8 cellular contexts compared by ENCODE assay signal in the genomic region with DNA sequence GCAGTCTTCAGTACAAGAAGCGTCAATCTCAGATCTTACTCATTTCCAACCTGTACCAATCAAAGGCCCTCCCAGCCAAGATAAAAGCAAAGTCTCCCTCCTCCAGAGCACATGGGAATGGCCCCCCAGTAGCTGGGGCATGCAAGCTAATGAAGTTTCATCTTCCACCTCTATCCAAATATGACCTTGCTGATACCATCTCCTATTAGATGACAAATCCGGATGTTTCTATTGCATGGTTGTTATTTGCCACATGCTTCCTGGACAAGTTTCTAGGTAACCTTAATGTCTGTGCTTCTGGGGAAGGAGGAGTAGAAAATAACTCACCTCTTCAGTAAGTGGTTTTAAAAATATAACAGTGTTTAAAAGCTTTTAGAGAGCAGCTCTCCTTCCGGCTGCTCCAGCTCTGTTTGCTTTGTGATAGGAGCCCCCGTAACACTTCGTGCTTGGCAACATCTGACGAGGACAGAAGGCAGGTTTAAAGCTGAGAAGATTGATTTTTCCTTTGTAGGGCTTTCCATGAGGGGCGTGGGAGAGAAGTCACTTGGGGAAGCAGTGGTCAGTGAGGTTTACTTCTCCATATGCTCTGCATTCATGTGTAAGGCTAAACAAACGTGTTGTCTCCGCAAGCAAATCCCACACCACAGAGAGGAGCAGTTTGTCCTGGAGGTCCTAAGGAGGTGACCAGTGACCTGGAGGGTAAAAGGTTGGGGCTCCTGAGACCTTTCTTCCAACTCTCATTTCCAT. TPM values are rescaled to one million over a fixed set of nuclear protein-coding genes. Genes with fewer than 3 reads are reported as not detected.
DNase-seq lines count a peak whose midpoint lies in the region; FAIRE-seq and TF ChIP-seq lines count a peak whose summit lies in the region.

No MANE protein-coding gene starts in this region.

- no peak for FAIRE-seq in endothelial cell of umbilical vein (lab: Jason Lieb, UNC)

- TF ChIP-seq EP300 in sigmoid colon (IDR thresholded peaks at IDR 0.05) = no peak

- peaks cover 7 to 16% of the 10 kb centered on the region in 2 donors for H3K27me3 Mint-ChIP-seq in CD8-positive, alpha-beta memory T cell

- no peaks in the 10 kb centered on the region for H3K9me3 Mint-ChIP-seq in CD8-positive, alpha-beta memory T cell

- H3K79me2 ChIP-seq in PC-9 (ENCODE audit: low read depth) (no peaks in the 10 kb centered on the region), endothelial cell of umbilical vein (ENCODE audit: control insufficient read depth, insufficient read depth, low read length) (no peaks in the 10 kb centered on the region)

- peak overlapping the region in 1 of 8 donors; percentile 59 for H3K27ac Mint-ChIP-seq in CD8-positive, alpha-beta memory T cell

- H3K27me3 ChIP-seq in PC-9 (ENCODE audit: insufficient read depth, low read depth) = no peaks in the 10 kb centered on the region
- H3K27me3 ChIP-seq in endothelial cell of umbilical vein (ENCODE audit: control insufficient read depth in 2 of 2, insufficient read depth in 2 of 2, low read length in 2 of 2) = no peaks in the 10 kb centered on the region
- no peaks in the 10 kb centered on the region for H3K27me3 ChIP-seq in sigmoid colon
- no peaks in the 10 kb centered on the region for H3K27me3 ChIP-seq in CD8-positive, alpha-beta memory T cell (ENCODE audit: insufficient read depth, low read length, poor library complexity, severe bottlenecking)

- no peaks in the 10 kb centered on the region for H3K9me3 ChIP-seq in HEK293 (ENCODE audit: control insufficient read depth, insufficient read depth, low read depth, low read length)
- no peaks in the 10 kb centered on the region for H3K9me3 ChIP-seq in PC-9 (ENCODE audit: insufficient read depth, low read depth)
- H3K9me3 ChIP-seq in endothelial cell of umbilical vein (replicated peaks; ENCODE audit: control insufficient read depth, insufficient read depth, low read length) = no peaks in the 10 kb centered on the region
- H3K9me3 ChIP-seq in sigmoid colon = no peaks in the 10 kb centered on the region
- no peaks in the 10 kb centered on the region for H3K9me3 ChIP-seq in CD8-positive, alpha-beta memory T cell (ENCODE audit: low read length)

- peaks cover 54% of the 10 kb centered on the region for H3F3A ChIP-seq in PC-9 (ENCODE audit: insufficient read depth, low read depth)

- POLR2A ChIA-PET in HEK293 (lab: Yijun Ruan, JAX) = no interaction called here
- POLR2A ChIA-PET in PC-9 (lab: Charles Lee; ENCODE audit: unreplicated experiment) = interaction anchor here (0.6 kb wide), 1 partner anchor 216 kb away, joined by 4 read pairs; no protein-coding TSS in a partner anchor
- POLR2A ChIA-PET in endothelial cell of umbilical vein (lab: Charles Lee) = no interaction called here
- POLR2A ChIA-PET in CD8-positive, alpha-beta memory T cell (lab: Charles Lee) = no interaction called here

- peaks cover 23% of the 10 kb centered on the region for H3K4me1 ChIP-seq in HEK293 (ENCODE audit: control insufficient read depth, insufficient read depth, low read length)
- peaks cover 55% of the 10 kb centered on the region for H3K4me1 ChIP-seq in PC-9 (replicated peaks; ENCODE audit: insufficient read depth)
- H3K4me1 ChIP-seq in endothelial cell of umbilical vein (ENCODE audit: control insufficient read depth, extremely low read depth, insufficient read depth, low read length) = peaks cover 49% of the 10 kb centered on the region
- H3K4me1 ChIP-seq in sigmoid colon = peaks cover 0 to 27% (median 17%) of the 10 kb centered on the region in 4 donors
- H3K4me1 ChIP-seq in CD8-positive, alpha-beta memory T cell (ENCODE audit: insufficient read depth, low read length) = no peaks in the 10 kb centered on the region

- H3K4me1 Mint-ChIP-seq in CD8-positive, alpha-beta memory T cell = peaks cover 10 to 30% (median 25%) of the 10 kb centered on the region in 3 donors

- TF ChIP-seq CTCF in HEK293 (tag by site-specific recombination; IDR thresholded peaks at IDR 0.05) (no peak), PC-9 (conservative IDR thresholded peaks at IDR 0.05) (no peak), endothelial cell of umbilical vein (IDR thresholded peaks at IDR 0.05; ENCODE audit: extremely low read depth in 1 of 2, insufficient read depth in 1 of 2, low read depth in 1 of 2, low read length in 2 of 2) (no peak), sigmoid colon (IDR thresholded peaks at IDR 0.05) (no peak)

- H3K4me2 ChIP-seq in PC-9 = peak overlapping the region; percentile 70
- peak overlapping the region; percentile 82 for H3K4me2 ChIP-seq in endothelial cell of umbilical vein (ENCODE audit: insufficient read depth, low read length)

- H3K4me3 ChIP-seq in HEK293 (ENCODE audit: low read depth, low read length) (no peak overlapping the region), PC-9 (no peak overlapping the region), endothelial cell of umbilical vein (replicated peaks in 1 of 3; ENCODE audit: insufficient read depth in 1 of 3, low read depth in 1 of 3, low read length in 3 of 3) (no peak overlapping the region), sigmoid colon (no peak overlapping the region)
- H3K4me3 ChIP-seq in CD8-positive, alpha-beta memory T cell (ENCODE audit: low read length) = no peak overlapping the region

- dilution Hi-C loops in endothelial cell of umbilical vein (cut with MboI; ENCODE audit: extremely low pct_ligation_motif_present, low sequenced_read_pairs) = no loop called here

- TF ChIP-seq POLR2A in endothelial cell of umbilical vein (IDR thresholded peaks at IDR 0.05; ENCODE audit: low read depth, low read length) (no peak), sigmoid colon (IDR thresholded peaks at IDR 0.05) (no peak)

- H3K9me1 ChIP-seq in endothelial cell of umbilical vein (replicated peaks; ENCODE audit: control insufficient read depth, extremely low read depth, insufficient read depth, low read length) = no peaks in the 10 kb centered on the region

- BruUV-seq in PC-9 (replicated peaks; lab: Mats Ljungman, UMichigan) = no TSS peak
- no TSS peak for BruUV-seq in endothelial cell of umbilical vein (replicated peaks; lab: Mats Ljungman, UMichigan)

- peak overlapping the region; percentile 65; the same call in 1 of the 2 replicates for H2AFZ ChIP-seq in PC-9
- H2AFZ ChIP-seq in endothelial cell of umbilical vein (ENCODE audit: low read depth, low read length) = no peak overlapping the region

- H3K9me2 ChIP-seq in PC-9 (ENCODE audit: insufficient read depth) = no peaks in the 10 kb centered on the region

- no peaks in the 10 kb centered on the region for H3K36me3 Mint-ChIP-seq in CD8-positive, alpha-beta memory T cell

- H3K4me3 Mint-ChIP-seq in CD8-positive, alpha-beta memory T cell = no peak overlapping the region

- no peak overlapping the region for H3K9ac ChIP-seq in endothelial cell of umbilical vein (replicated peaks; ENCODE audit: extremely low read depth, insufficient read depth, low read length)

- H3K27ac ChIP-seq in HEK293 (ENCODE audit: extremely low read depth, low read depth, low read length) (peak overlapping the region; percentile 14; the same call in 1 of the 2 replicates), PC-9 (peak overlapping the region; percentile 95), endothelial cell of umbilical vein (ENCODE audit: insufficient read depth, low read depth, low read length) (peak overlapping the region; percentile 98), sigmoid colon (peak overlapping the region; percentile 34 to 58 (median 45))
- H3K27ac ChIP-seq in CD8-positive, alpha-beta memory T cell (ENCODE audit: low read depth, low read length) = no peak overlapping the region

- DNase-seq in PC-9 (peak in 1 of 2 experiments; percentile 82), endothelial cell of umbilical vein (ENCODE audit: low read depth, low spot score) (no peak), sigmoid colon (no peak), ureter (ENCODE audit: low spot score) (no peak), NCI-H187 treated with DMSO at 0.1 percent for 48 hours (lab: John Stamatoyannopoulos, UW) (no peak), cerebellar nuclear complex (lab: John Stamatoyannopoulos, UW) (no peak)
- no peak for DNase-seq in CD8-positive, alpha-beta memory T cell

- WGBS in sigmoid colon, 2 donors = 79 to 85% methylated on average over 9 of the region's 9 CpGs

- intact Hi-C loops in PC-9 (cut with micrococcal nuclease; ENCODE audit: unreplicated experiment) (loop anchor here (5.0 to 10.0 kb wide), 2 partner anchors 229 to 362 kb away; no protein-coding TSS in a partner anchor), endothelial cell of umbilical vein (cut with micrococcal nuclease) (loop anchor here (5.0 kb wide), 1 partner anchor 719 kb away; no protein-coding TSS in a partner anchor), sigmoid colon (cut with DNase I) (no loop called here)

- CTCF ChIA-PET in HEK293 (lab: Yijun Ruan, JAX) (interaction anchor here (0.7 to 2.1 kb wide), 4 partner anchors 460 to 823 kb away, joined by 3 to 7 read pairs (median 4); no protein-coding TSS in a partner anchor), PC-9 (lab: Charles Lee) (no interaction called here), endothelial cell of umbilical vein (lab: Charles Lee) (interaction anchor here (0.8 to 6.9 kb wide), 6 partner anchors 8 to 473 kb away, joined by 3 to 73 read pairs (median 5); no protein-coding TSS in a partner anchor)
- CTCF ChIA-PET in CD8-positive, alpha-beta memory T cell (lab: Charles Lee) = interaction anchor here (1.3 to 8.1 kb wide), 3 partner anchors 15 to 474 kb away, joined by 3 to 76 read pairs (median 3); no protein-coding TSS in a partner anchor

- no peaks in the 10 kb centered on the region for H3K36me3 ChIP-seq in HEK293 (ENCODE audit: control insufficient read depth in 2 of 2, insufficient read depth in 1 of 2, low read length in 2 of 2)
- no peaks in the 10 kb centered on the region for H3K36me3 ChIP-seq in PC-9 (ENCODE audit: low read depth)
- H3K36me3 ChIP-seq in endothelial cell of umbilical vein (ENCODE audit: control insufficient read depth in 2 of 2, extremely low read depth in 1 of 2, insufficient read depth in 2 of 2, low read length in 2 of 2) = no peaks in the 10 kb centered on the region
- H3K36me3 ChIP-seq in sigmoid colon = no peaks in the 10 kb centered on the region
- no peaks in the 10 kb centered on the region for H3K36me3 ChIP-seq in CD8-positive, alpha-beta memory T cell (ENCODE audit: insufficient read depth, low read length)

- H4K20me1 ChIP-seq in PC-9 (ENCODE audit: insufficient read depth) (no peaks in the 10 kb centered on the region), endothelial cell of umbilical vein (replicated peaks; ENCODE audit: control insufficient read depth, extremely low read depth, insufficient read depth, low read length) (no peaks in the 10 kb centered on the region)

RNA-seq across cellular contexts. Expression of a gene that starts 40.3 kb away (rescaled TPM):
- total RNA-seq in PC-9 (2021) (23.0 and 25.5 TPM in 2 replicates), endothelial cell of umbilical vein (13.3 and 14.2 TPM in 2 replicates), sigmoid colon (10 to 100 TPM; 30.2 to 43.2 (median 42.8) TPM), ureter (21.1 TPM)
- polyA plus RNA-seq in endothelial cell of umbilical vein (25.3 and 40.3 TPM in 2 replicates), sigmoid colon (100 to 1,000 TPM; 220 to 409 (median 261) TPM)
- polyA plus RNA-seq in endothelial cell of umbilical vein (2011; cell fraction: cytosol; rRNA removed) = 38.3 and 39.9 TPM in 2 replicates
- 15.2 and 17.1 TPM in 2 replicates for polyA plus RNA-seq in endothelial cell of umbilical vein (2011; cell fraction: nucleus; rRNA removed)
- polyA plus RNA-seq in endothelial cell of umbilical vein (2012) = 53.5 and 55.3 TPM in 2 replicates
- polyA minus RNA-seq in endothelial cell of umbilical vein = 25.6 and 34.3 TPM in 2 replicates
- polyA minus RNA-seq in endothelial cell of umbilical vein (2011; cell fraction: cytosol; rRNA and poly(A)+ RNA removed) = 3.8 TPM
- polyA minus RNA-seq in endothelial cell of umbilical vein (2011; cell fraction: nucleus; rRNA and poly(A)+ RNA removed) = 10.3 and 14.7 TPM in 2 replicates
- total RNA-seq in CD8-positive, alpha-beta memory T cell = 10 to 100 TPM; 22.2 to 25.0 TPM
- 240 TPM for polyA plus RNA-seq in CD8-positive, alpha-beta memory T cell
